ENCODE assay signal across 1 cellular context in the genomic region with DNA sequence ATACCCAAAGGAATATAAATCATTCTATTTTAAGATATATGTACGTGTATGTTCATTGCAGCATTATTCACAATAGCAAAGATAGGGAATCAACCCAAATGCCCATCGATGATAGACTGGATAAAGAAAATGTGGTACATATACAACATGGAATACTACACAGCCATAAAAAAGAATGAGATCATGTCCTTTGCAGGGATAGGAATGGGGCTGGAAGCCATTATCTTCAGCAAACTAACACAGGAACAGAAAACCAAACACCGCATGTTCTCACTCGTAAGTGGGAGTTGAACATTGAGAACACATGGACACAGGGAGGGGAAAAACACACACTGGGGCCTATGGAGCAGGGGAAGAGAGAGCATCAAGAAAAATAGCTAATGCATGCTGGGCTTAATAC. TPM values are rescaled to one million over a fixed set of nuclear protein-coding genes. Genes with fewer than 3 reads are reported as not detected.
"Had no signal": no experiment of that assay in that cellular context is flagged by ENCODE, and none has a peak within 500 bp of the region (broad histone marks: within the 10 kb centered on the region; RNA-seq: fewer than 3 reads in every experiment).

No MANE protein-coding gene starts in this region.

RNA-seq across cellular contexts. Expression of a gene that starts 18.9 kb away (rescaled TPM):
- total RNA-seq: GM23248 had no signal
- polyA plus RNA-seq: GM23248 had no signal
